28 cellular contexts compared by ENCODE assay signal in the genomic region with DNA sequence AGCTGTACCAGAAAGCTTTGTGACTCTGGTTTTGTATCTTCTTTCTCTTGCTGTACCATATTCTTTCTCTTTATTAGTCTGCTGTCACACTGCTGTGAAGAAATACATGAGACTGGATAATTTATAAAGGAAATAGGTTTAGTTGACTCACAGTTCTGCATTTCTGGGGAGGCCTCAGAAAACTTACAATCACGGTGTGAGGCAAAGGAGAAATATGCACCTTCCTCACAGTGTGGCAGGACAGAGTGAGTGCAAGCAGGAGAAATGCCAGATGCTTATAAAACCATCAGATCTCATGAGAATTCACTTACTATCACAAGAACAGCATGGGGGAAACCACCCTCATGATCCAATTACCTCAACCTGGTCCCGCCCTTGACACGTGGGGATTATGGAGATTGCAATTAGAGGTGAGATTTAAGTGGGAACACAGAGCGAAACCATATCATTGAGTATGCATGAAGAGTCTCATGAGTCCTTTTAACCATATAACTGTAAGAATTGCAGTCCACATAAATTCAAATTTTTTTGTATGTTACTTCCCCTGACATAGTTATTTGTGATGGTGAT.
DNase-seq lines count a peak whose midpoint lies in the region; ATAC-seq and TF ChIP-seq lines count a peak whose summit lies in the region.
"Had no signal": no experiment of that assay in that cellular context is flagged by ENCODE, and none has a peak within 500 bp of the region (broad histone marks: within the 10 kb centered on the region; RNA-seq: fewer than 3 reads in every experiment).

No MANE protein-coding gene starts in this region.

- H3K27me3 ChIP-seq in esophagus muscularis mucosa: no peaks in the 10 kb centered on the region
- no peaks in the 10 kb centered on the region for H3K27me3 ChIP-seq in sigmoid colon
- H3K27me3 ChIP-seq in lower lobe of right lung (ENCODE audit: low read depth): no peaks in the 10 kb centered on the region
- no peaks in the 10 kb centered on the region for H3K27me3 ChIP-seq in transverse colon
- H3K27me3 ChIP-seq: adrenal gland, brain microvascular endothelial cell, dorsolateral prefrontal cortex, MG63, neural progenitor cell, right lobe of liver, upper lobe of right lung had no signal

- intact Hi-C loops in esophagus muscularis mucosa (cut with DNase I) (no loop called here), sigmoid colon (cut with DNase I) (no loop called here), lower lobe of right lung (cut with DNase I) (no loop called here), transverse colon (cut with DNase I; ENCODE audit: low total_unique reads) (loop anchor here (10.0 kb wide), 1 partner anchor 431 kb away; no protein-coding TSS in a partner anchor)

- H3K36me3 ChIP-seq in esophagus muscularis mucosa (no peaks in the 10 kb centered on the region), sigmoid colon (no peaks in the 10 kb centered on the region), lower lobe of right lung (no peaks in the 10 kb centered on the region), transverse colon (no peaks in the 10 kb centered on the region)
- H3K36me3 ChIP-seq: adrenal gland, brain microvascular endothelial cell, MG63, neural progenitor cell, right lobe of liver, upper lobe of right lung had no signal

- peak overlapping the region; percentile 41 to 69 (median 58) for H3K27ac ChIP-seq in esophagus muscularis mucosa (replicated peaks in 1 of 4)
- peak overlapping the region; percentile 33 to 73 (median 58) for H3K27ac ChIP-seq in sigmoid colon
- H3K27ac ChIP-seq in lower lobe of right lung: no peak overlapping the region
- peak overlapping the region in 1 of 4 donors; percentile 37 for H3K27ac ChIP-seq in transverse colon
- H3K27ac ChIP-seq: adrenal gland, brain microvascular endothelial cell, C4-2B, dorsolateral prefrontal cortex, neural progenitor cell, parathyroid adenoma, PC-9, right lobe of liver, upper lobe of right lung had no signal

- TF ChIP-seq EP300 in esophagus muscularis mucosa (IDR thresholded peaks at IDR 0.05) (no peak), sigmoid colon (IDR thresholded peaks at IDR 0.05) (no peak), transverse colon (IDR thresholded peaks at IDR 0.05; ENCODE audit: low read depth) (no peak)

- DNase-seq in ELR (ENCODE audit: low read depth) (peak; percentile 6), M059J (ENCODE audit: low read depth) (peak; percentile 24), esophagus muscularis mucosa (ENCODE audit: extremely low spot score) (no peak), sigmoid colon (no peak), lower lobe of right lung (no peak), transverse colon (no peak), SW480 (ENCODE audit: low spot score) (no peak)
- DNase-seq: activated CD4-positive, alpha-beta T cell treated with anti-CD3 and anti-CD28 coated beads for 36 hours; activated CD8-positive, alpha-beta memory T cell treated with anti-CD3 and anti-CD28 coated beads, Interleukin-2, amount 50 U/mL, for 48 hours; activated CD8-positive, alpha-beta T cell treated with anti-CD3 and anti-CD28 coated beads for 36 hours; activated naive CD4-positive, alpha-beta T cell treated with anti-CD3 and anti-CD28 coated beads for 36 hours; adrenal gland; brain microvascular endothelial cell; DMS79; dorsolateral prefrontal cortex; hippocampal formation; MG63; NCI-H1105; NCI-H1930; PC-9; right lobe of liver; stimulated activated CD4-positive, alpha-beta T cell treated with anti-CD3 and anti-CD28 coated beads, Interleukin-4, amount 100 ng/mL, for 24 hours; upper lobe of right lung had no signal

- no peak for TF ChIP-seq CTCF in esophagus muscularis mucosa (IDR thresholded peaks at IDR 0.05)
- no peak for TF ChIP-seq CTCF in sigmoid colon (IDR thresholded peaks at IDR 0.05)
- no peak for TF ChIP-seq CTCF in lower lobe of right lung (IDR thresholded peaks at IDR 0.05)
- no peak for TF ChIP-seq CTCF in transverse colon (IDR thresholded peaks at IDR 0.05)

- 76% methylated on average over 4 of the region's 4 CpGs for WGBS in esophagus muscularis mucosa
- 89% methylated on average over 4 of the region's 4 CpGs for WGBS in sigmoid colon, 2 donors
- WGBS in transverse colon (ENCODE audit: low coverage in 1 of 2), 2 donors: 74 to 82% methylated on average over 4 of the region's 4 CpGs

- H3K4me1 ChIP-seq in esophagus muscularis mucosa: peaks cover 3 to 53% (median 24%) of the 10 kb centered on the region in 4 donors
- peaks cover 0 to 54% (median 20%) of the 10 kb centered on the region in 4 donors for H3K4me1 ChIP-seq in sigmoid colon
- H3K4me1 ChIP-seq in lower lobe of right lung: no peaks in the 10 kb centered on the region
- peaks cover 0 to 4% (median 2%) of the 10 kb centered on the region in 4 donors for H3K4me1 ChIP-seq in transverse colon
- H3K4me1 ChIP-seq: adrenal gland, neural progenitor cell, parathyroid adenoma, right lobe of liver, upper lobe of right lung had no signal

- H3K9me3 ChIP-seq in esophagus muscularis mucosa (no peaks in the 10 kb centered on the region), sigmoid colon (no peaks in the 10 kb centered on the region), lower lobe of right lung (no peaks in the 10 kb centered on the region), transverse colon (no peaks in the 10 kb centered on the region)
- H3K9me3 ChIP-seq: adrenal gland, MG63, right lobe of liver, upper lobe of right lung had no signal

- no peak for TF ChIP-seq POLR2A in esophagus muscularis mucosa (IDR thresholded peaks at IDR 0.05; ENCODE audit: low read depth)
- TF ChIP-seq POLR2A in sigmoid colon (IDR thresholded peaks at IDR 0.05): no peak
- no peak for TF ChIP-seq POLR2A in transverse colon (IDR thresholded peaks at IDR 0.05)

- in situ Hi-C loops in transverse colon (cut with MboI; ENCODE audit: low pct_ligation_motif_present in 1 of 4, low pct_unique_long_range_greater_than_20kb in 1 of 4, low sequenced_read_pairs in 3 of 4): no loop called here

- ATAC-seq in lower lobe of right lung (no peak), GM21367 (IDR thresholded peaks at IDR 0.05; ENCODE audit: unreplicated experiment) (no peak)
- ATAC-seq: activated CD4-positive, alpha-beta T cell treated with anti-CD3 and anti-CD28 coated beads for 36 hours; activated CD8-positive, alpha-beta T cell treated with anti-CD3 and anti-CD28 coated beads for 36 hours; K562; right lobe of liver; upper lobe of right lung had no signal

- H3K4me3 ChIP-seq in esophagus muscularis mucosa (no peak overlapping the region), sigmoid colon (no peak overlapping the region), lower lobe of right lung (no peak overlapping the region), transverse colon (no peak overlapping the region)
- H3K4me3 ChIP-seq: adrenal gland, dorsolateral prefrontal cortex, K562, MG63, neural progenitor cell, PC-9, right lobe of liver, upper lobe of right lung had no signal

Comparison
In these comparisons a context has a peak if more than half of its experiments do, and no peak if none do; other contexts are left out.
1. DNase-seq: peak in ELR (single experiment) and M059J (single experiment); none in esophagus muscularis mucosa (single experiment), sigmoid colon (single experiment), lower lobe of right lung (single experiment), transverse colon (single experiment) and SW480 (single experiment).